1 cellular context compared by ENCODE assay signal in genomic region chr4:108168672-108169562, GRCh38.
TF ChIP-seq lines count a peak whose summit lies in the region.

LEF1 (minus strand) TSS chr4:108168932; CDS start chr4:108167767, 1,165 bp downstream.

TF ChIP-seq in GM12878, 131 proteins besides CTCF, POLR2A, EP300 and RAD21 (continued from another document):
- 0 out of 2 replicates have a peak, but pooled peaks have one; percentile 27 for TF ChIP-seq ZNF687 (IDR thresholded peaks at IDR 0.05)
- TF ChIP-seq RB1 (IDR thresholded peaks at IDR 0.05; ENCODE audit: borderline replicate concordance) = 0 out of 2 replicates have a peak, but pooled peaks have one; percentile 24
- TF ChIP-seq LARP7 (IDR thresholded peaks at IDR 0.05) = peak; percentile 72; the same call in 1 of the 2 replicates
- peak; percentile 42 for TF ChIP-seq IKZF1 (conservative IDR thresholded peaks at IDR 0.05)
- TF ChIP-seq BHLHE40 (IDR thresholded peaks at IDR 0.05; ENCODE audit: borderline replicate concordance in 1 of 2, low read depth in 2 of 2, low read length in 1 of 2) = peak in 1 of 2 experiments; percentile 60; a peak in 2 of 4 replicates
- 0 out of 2 replicates have a peak, but pooled peaks have one; percentile 21 for TF ChIP-seq SMARCA5 (IDR thresholded peaks at IDR 0.05)
